In genomic region chr19:13102666-13103584, GRCh38 we compare ENCODE assay signal across 8 cellular contexts. TPM values are rescaled to one million over a fixed set of nuclear protein-coding genes. Genes with fewer than 3 reads are reported as not detected.
DNase-seq lines count a peak whose midpoint lies in the region; ATAC-seq, FAIRE-seq and TF ChIP-seq lines count a peak whose summit lies in the region.

Gene LYL1, minus strand, starts transcription at chr19:13102858. Its CDS starts 1,687 bp downstream, at chr19:13101171.

- H3K27ac Mint-ChIP-seq in activated CD4-positive, alpha-beta memory T cell treated with anti-CD3 and anti-CD28 coated beads for 36 hours = peak within 1 kb of the TSS; percentile 76

- H3K4me1 ChIP-seq in A549 (no peaks in the 10 kb centered on the region), ovary (ENCODE audit: insufficient read depth) (peaks cover 9% of the 10 kb centered on the region)

- TF ChIP-seq EP300 in A549 (IDR thresholded peaks at IDR 0.05) (no peak), ovary (IDR thresholded peaks at IDR 0.05) (no peak)

- H3K9me3 ChIP-seq in A549 (no peaks in the 10 kb centered on the region), ovary (no peaks in the 10 kb centered on the region)

- H3K4me1 Mint-ChIP-seq in activated CD4-positive, alpha-beta memory T cell treated with anti-CD3 and anti-CD28 coated beads for 36 hours (ENCODE audit: low read depth) = peaks cover 39% of the 10 kb centered on the region

- TF ChIP-seq CTCF in A549 (IDR thresholded peaks at IDR 0.05) (no peak), ovary (IDR thresholded peaks at IDR 0.05) (no peak)

- no peaks in the 10 kb centered on the region for H3K27me3 ChIP-seq in ovary

- WGBS in A549 (ENCODE audit: missing lambda C conversion rate) = 47% methylated on average over 15 of the region's 47 CpGs
- 4 to 9% (median 6%) methylated on average over 13 to 47 of the region's 47 CpGs for WGBS in ovary, 3 donors

- H3K4me3 ChIP-seq in A549 (no peak within 1 kb of the TSS), ovary (peak within 1 kb of the TSS; percentile 33)

- H3K27me3 Mint-ChIP-seq in activated CD4-positive, alpha-beta memory T cell treated with anti-CD3 and anti-CD28 coated beads for 36 hours = peaks cover 3% of the 10 kb centered on the region

- no peak for TF ChIP-seq RAD21 in A549 (conservative IDR thresholded peaks at IDR 0.05 in 1 of 2, IDR thresholded peaks at IDR 0.05 in 1 of 2)

- POLR2A ChIA-PET in A549 (lab: Yijun Ruan, JAX) = no interaction called here
- POLR2A ChIA-PET in activated CD4-positive, alpha-beta memory T cell treated with anti-CD3 and anti-CD28 coated beads for 36 hours (lab: Charles Lee) = interaction anchor here (2.9 kb wide), 1 partner anchor 15 kb away, joined by 13 read pairs; the partner anchor contains the start of gene NACC1

- intact Hi-C loops in activated CD4-positive, alpha-beta memory T cell treated with anti-CD3 and anti-CD28 coated beads for 36 hours (cut with micrococcal nuclease) = no loop called here
- intact Hi-C loops in ovary (cut with DNase I) = loop anchor here in 1 of 4 donors (5.0 kb wide), 1 partner anchor 41 kb away; no protein-coding TSS in a partner anchor

- no peaks in the 10 kb centered on the region for H3K36me3 ChIP-seq in ovary

- ATAC-seq in A549 (peak in 1 of 2 experiments; percentile 70; a peak in 3 of 6 replicates), GM18511 (IDR thresholded peaks at IDR 0.05; ENCODE audit: unreplicated experiment) (peak; percentile 53), HG03565 (IDR thresholded peaks at IDR 0.05; ENCODE audit: unreplicated experiment) (peak; percentile 38)

- FAIRE-seq in A549 (lab: Jason Lieb, UNC) = no peak

- peak within 1 kb of the TSS; percentile 69 for H3K4me3 Mint-ChIP-seq in activated CD4-positive, alpha-beta memory T cell treated with anti-CD3 and anti-CD28 coated beads for 36 hours

- H3K27ac ChIP-seq in A549 (peak within 1 kb of the TSS; percentile 30 to 73; a peak in 5 of 6 replicates), ovary (peak within 1 kb of the TSS; percentile 39 to 66)

- peaks cover 5% of the 10 kb centered on the region for H3K9me3 Mint-ChIP-seq in activated CD4-positive, alpha-beta memory T cell treated with anti-CD3 and anti-CD28 coated beads for 36 hours

- TF ChIP-seq POLR2A in A549 (IDR thresholded peaks at IDR 0.05; ENCODE audit: low read length) (no peak), ovary (IDR thresholded peaks at IDR 0.05) (no peak)

- in situ Hi-C loops in G401 (cut with HindIII; ENCODE audit: low sequenced_read_pairs) = no loop called here

- H3K4me2 ChIP-seq in A549 = peak within 1 kb of the TSS; percentile 58

- peaks cover 9% of the 10 kb centered on the region for H3K36me3 Mint-ChIP-seq in activated CD4-positive, alpha-beta memory T cell treated with anti-CD3 and anti-CD28 coated beads for 36 hours

- CTCF ChIA-PET in A549 (lab: Yijun Ruan, JAX) = interaction anchor here (3.9 kb wide), 1 partner anchor 9 kb away, joined by 23 read pairs; no protein-coding TSS in a partner anchor
- CTCF ChIA-PET in activated CD4-positive, alpha-beta memory T cell treated with anti-CD3 and anti-CD28 coated beads for 36 hours (lab: Charles Lee) = interaction anchor here (0.7 to 3.6 kb wide), 4 partner anchors 9 to 137 kb away, joined by 3 to 29 read pairs (median 11); no protein-coding TSS in a partner anchor

- DNase-seq in A549 (ENCODE audit: low read depth in 1 of 2, low spot score in 1 of 2) (peak in 1 of 2 experiments; percentile 18), germinal center (ENCODE audit: low spot score) (peak; percentile 87), ovary (peak; percentile 75 to 87 (median 84)), G401 (ENCODE audit: low spot score) (no peak)
- DNase-seq in activated CD4-positive, alpha-beta memory T cell treated with anti-CD3 and anti-CD28 coated beads for 36 hours = peak; percentile 58
- DNase-seq in effector CD4-positive, alpha-beta T cell = no peak

TF ChIP-seq in A549, 52 proteins besides CTCF, POLR2A, EP300 and RAD21:
- no peak for TF ChIP-seq MAX (IDR thresholded peaks at IDR 0.05)
- no peak for TF ChIP-seq ZFP36 (IDR thresholded peaks at IDR 0.05; ENCODE audit: borderline replicate concordance, partially characterized antibody)
- no peak for TF ChIP-seq JUNB (IDR thresholded peaks at IDR 0.05)
- no peak for TF ChIP-seq USF2 (IDR thresholded peaks at IDR 0.05)
- TF ChIP-seq MYC (IDR thresholded peaks at IDR 0.05; ENCODE audit: borderline replicate concordance, low read length) = no peak
- no peak for TF ChIP-seq SMC3 (IDR thresholded peaks at IDR 0.05)
- no peak for TF ChIP-seq HEYL (CRISPR knock-in tag; IDR thresholded peaks at IDR 0.05)
- TF ChIP-seq HDAC2 (IDR thresholded peaks at IDR 0.05) = no peak
- no peak for TF ChIP-seq HES2 (IDR thresholded peaks at IDR 0.05)

RNA-seq across cellular contexts. Expression of gene LYL1, which starts in this region (rescaled TPM):
- polyA plus RNA-seq in A549 (2011; rRNA removed) (0.08 and 0.26 TPM in 2 replicates), A549 (2017; fragmentation: RNase III; extraction: RNeasy Plus Mini Kit Qiagen cat#74134 plus additional on column Dnase treatment) (0.30 to 0.82 TPM (median 0.39 TPM) in 3 replicates), ovary (1 to 10 TPM in 1 of 2 donors, under 1 TPM in 1; 0.90 to 5.0 TPM)
- 0.50 and 0.82 TPM in 2 replicates for polyA plus RNA-seq in A549 (2012; cell fraction: cytosol; rRNA removed)
- polyA plus RNA-seq in A549 (2012; cell fraction: nucleus; rRNA removed) = 0.66 and 1.2 TPM in 2 replicates
- 0.15 and 0.21 TPM in 2 replicates for polyA minus RNA-seq in A549 (2011; rRNA and poly(A)+ RNA removed)
- total RNA-seq in activated CD4-positive, alpha-beta memory T cell treated with anti-CD3 and anti-CD28 coated beads for 36 hours = 1 to 10 TPM; 5.0 to 5.6 TPM
- total RNA-seq in ovary = 1 to 10 TPM; 2.9 to 7.4 (median 6.7) TPM
- total RNA-seq in G401 (2014; rRNA removed; shearing (Covaris generic)) = not detected in 2 replicates

Comparison
In these comparisons a context has a peak if more than half of its experiments do, and no peak if none do; other contexts are left out.
1. DNase-seq: peak in activated CD4-positive, alpha-beta memory T cell treated with anti-CD3 and anti-CD28 coated beads for 36 hours (single experiment), germinal center (single experiment) and ovary (5 of 5); none in effector CD4-positive, alpha-beta T cell (single experiment) and G401 (single experiment).